In genomic region chr3:135513106-135514063, GRCh38 we compare ENCODE assay signal across 13 cellular contexts.
A peak's percentile ranks its signal among the peaks of the same experiment; 100 is the strongest.
DNase-seq lines count a peak whose midpoint lies in the region; ATAC-seq and TF ChIP-seq lines count a peak whose summit lies in the region.
"Had no signal": no experiment of that assay in that cellular context is flagged by ENCODE, and none has a peak within 500 bp of the region (broad histone marks: within the 10 kb centered on the region; RNA-seq: fewer than 3 reads in every experiment).

No MANE protein-coding gene starts in this region.

- WGBS in endodermal cell (ENCODE audit: insufficient coverage in 1 of 2, insufficient read length in 1 of 2), 2 experiments: 95 to 96% methylated on average over 3 to 5 of the region's 5 CpGs
- 74% methylated on average over 5 of the region's 5 CpGs for WGBS in smooth muscle cell (ENCODE audit: low lambda C conversion rate)

- H3K79me2 ChIP-seq in smooth muscle cell (ENCODE audit: low read depth): no peaks in the 10 kb centered on the region

- POLR2A ChIA-PET in activated CD8-positive, alpha-beta T cell treated with anti-CD3 and anti-CD28 coated beads for 36 hours (lab: Charles Lee): no interaction called here
- POLR2A ChIA-PET in activated CD8-positive, alpha-beta T cell treated with anti-CD3 and anti-CD28 coated beads, Interleukin-2, amount 10 ng/mL, durations not matched to agents 7 days and 5 days (lab: Charles Lee): no interaction called here

- H3K4me1 Mint-ChIP-seq in activated CD8-positive, alpha-beta T cell treated with anti-CD3 and anti-CD28 coated beads for 36 hours (ENCODE audit: low read depth): no peaks in the 10 kb centered on the region
- no peaks in the 10 kb centered on the region for H3K4me1 Mint-ChIP-seq in activated CD8-positive, alpha-beta T cell treated with anti-CD3 and anti-CD28 coated beads, Interleukin-2, amount 10 ng/mL, durations not matched to agents 7 days and 5 days (ENCODE audit: low read depth)
- peaks cover 9% of the 10 kb centered on the region for H3K4me1 Mint-ChIP-seq in endodermal cell
- H3K4me1 Mint-ChIP-seq: CD4-positive, CD25-positive, alpha-beta regulatory T cell had no signal

- H2AFZ ChIP-seq in smooth muscle cell (ENCODE audit: low read depth): peak overlapping the region; percentile 87

- peak overlapping the region; percentile 75 for H3K4me2 ChIP-seq in smooth muscle cell

- no peaks in the 10 kb centered on the region for H3K27me3 Mint-ChIP-seq in activated CD8-positive, alpha-beta T cell treated with anti-CD3 and anti-CD28 coated beads for 36 hours
- no peaks in the 10 kb centered on the region for H3K27me3 Mint-ChIP-seq in activated CD8-positive, alpha-beta T cell treated with anti-CD3 and anti-CD28 coated beads, Interleukin-2, amount 10 ng/mL, durations not matched to agents 7 days and 5 days (ENCODE audit: low read depth)
- H3K27me3 Mint-ChIP-seq in endodermal cell (ENCODE audit: insufficient read depth): no peaks in the 10 kb centered on the region
- H3K27me3 Mint-ChIP-seq: CD4-positive, CD25-positive, alpha-beta regulatory T cell had no signal

- peak; percentile 8 for DNase-seq in activated CD8-positive, alpha-beta T cell treated with anti-CD3 and anti-CD28 coated beads for 36 hours
- no peak for DNase-seq in activated CD8-positive, alpha-beta T cell treated with anti-CD3 and anti-CD28 coated beads, Interleukin-2, amount 10 ng/mL, durations not matched to agents 7 days and 5 days
- DNase-seq in NCI-H460 (ENCODE audit: extremely low read depth, low read depth) (peak; percentile 84), endodermal cell (peak; percentile 71), smooth muscle cell (lab: John Stamatoyannopoulos, UW; ENCODE audit: unreplicated experiment) (peak; percentile 1), D341Med (ENCODE audit: low spot score) (no peak), NCI-H345 treated with DMSO at 0.1 percent for 48 hours (lab: John Stamatoyannopoulos, UW; ENCODE audit: unreplicated experiment) (no peak), HuH-7.5 (ENCODE audit: low spot score) (no peak)
- DNase-seq: cerebellar nuclear complex, left colon, NCI-H510A, small intestine had no signal

- H3K4me3 Mint-ChIP-seq in activated CD8-positive, alpha-beta T cell treated with anti-CD3 and anti-CD28 coated beads for 36 hours: no peak overlapping the region
- H3K4me3 Mint-ChIP-seq in activated CD8-positive, alpha-beta T cell treated with anti-CD3 and anti-CD28 coated beads, Interleukin-2, amount 10 ng/mL, durations not matched to agents 7 days and 5 days: no peak overlapping the region
- no peak overlapping the region for H3K4me3 Mint-ChIP-seq in endodermal cell

- TF ChIP-seq CTCF in activated CD8-positive, alpha-beta T cell treated with anti-CD3 and anti-CD28 coated beads for 36 hours (IDR thresholded peaks at IDR 0.05): no peak
- TF ChIP-seq CTCF in endodermal cell (conservative IDR thresholded peaks at IDR 0.05) (no peak), smooth muscle cell (IDR thresholded peaks at IDR 0.05; ENCODE audit: borderline replicate concordance, insufficient read depth, poor library complexity, severe bottlenecking) (no peak)

- H3K4me3 ChIP-seq in endodermal cell (ENCODE audit: low read length): no peak overlapping the region
- peak overlapping the region; percentile 28 for H3K4me3 ChIP-seq in smooth muscle cell

- ATAC-seq in activated CD8-positive, alpha-beta T cell treated with anti-CD3 and anti-CD28 coated beads for 36 hours: peak; percentile 45
- no peak for ATAC-seq in activated CD8-positive, alpha-beta T cell treated with anti-CD3 and anti-CD28 coated beads, Interleukin-2, amount 10 ng/mL, durations not matched to agents 7 days and 5 days
- ATAC-seq: left colon had no signal

- H3K27ac ChIP-seq in endodermal cell (ENCODE audit: low read depth, low read length): no peak overlapping the region
- H3K27ac ChIP-seq in smooth muscle cell (ENCODE audit: low read depth): peak overlapping the region; percentile 98

- H4K20me1 ChIP-seq in smooth muscle cell (ENCODE audit: low read depth): no peaks in the 10 kb centered on the region

- H3K9me3 ChIP-seq in endodermal cell (ENCODE audit: control insufficient read depth, low read length): no peaks in the 10 kb centered on the region
- no peaks in the 10 kb centered on the region for H3K9me3 ChIP-seq in smooth muscle cell (replicated peaks; ENCODE audit: low read depth)

- H3K27ac Mint-ChIP-seq in activated CD8-positive, alpha-beta T cell treated with anti-CD3 and anti-CD28 coated beads for 36 hours: no peak overlapping the region
- no peak overlapping the region for H3K27ac Mint-ChIP-seq in activated CD8-positive, alpha-beta T cell treated with anti-CD3 and anti-CD28 coated beads, Interleukin-2, amount 10 ng/mL, durations not matched to agents 7 days and 5 days
- H3K27ac Mint-ChIP-seq in endodermal cell: peak overlapping the region; percentile 85
- H3K27ac Mint-ChIP-seq: CD4-positive, CD25-positive, alpha-beta regulatory T cell had no signal

- CTCF ChIA-PET in activated CD8-positive, alpha-beta T cell treated with anti-CD3 and anti-CD28 coated beads for 36 hours (lab: Charles Lee): interaction anchor here (0.6 kb wide), 1 partner anchor 877 kb away, joined by 3 read pairs; no protein-coding TSS in a partner anchor
- CTCF ChIA-PET in activated CD8-positive, alpha-beta T cell treated with anti-CD3 and anti-CD28 coated beads, Interleukin-2, amount 10 ng/mL, durations not matched to agents 7 days and 5 days (lab: Charles Lee): no interaction called here

- H3K36me3 ChIP-seq in endodermal cell (ENCODE audit: control insufficient read depth, insufficient read depth, low read length) (no peaks in the 10 kb centered on the region), smooth muscle cell (ENCODE audit: low read depth) (no peaks in the 10 kb centered on the region)

- H3K9me3 Mint-ChIP-seq in activated CD8-positive, alpha-beta T cell treated with anti-CD3 and anti-CD28 coated beads for 36 hours: peaks cover 7% of the 10 kb centered on the region
- peaks cover 9% of the 10 kb centered on the region for H3K9me3 Mint-ChIP-seq in activated CD8-positive, alpha-beta T cell treated with anti-CD3 and anti-CD28 coated beads, Interleukin-2, amount 10 ng/mL, durations not matched to agents 7 days and 5 days (ENCODE audit: insufficient read depth)
- peaks cover 17% of the 10 kb centered on the region for H3K9me3 Mint-ChIP-seq in endodermal cell

- H3K36me3 Mint-ChIP-seq in activated CD8-positive, alpha-beta T cell treated with anti-CD3 and anti-CD28 coated beads for 36 hours (ENCODE audit: low read depth): no peaks in the 10 kb centered on the region
- H3K36me3 Mint-ChIP-seq in activated CD8-positive, alpha-beta T cell treated with anti-CD3 and anti-CD28 coated beads, Interleukin-2, amount 10 ng/mL, durations not matched to agents 7 days and 5 days (ENCODE audit: low read depth): no peaks in the 10 kb centered on the region
- H3K36me3 Mint-ChIP-seq in endodermal cell (ENCODE audit: low read depth): no peaks in the 10 kb centered on the region
- H3K36me3 Mint-ChIP-seq: CD4-positive, CD25-positive, alpha-beta regulatory T cell had no signal

- H3K9ac ChIP-seq in endodermal cell (ENCODE audit: extremely low read depth, low read length, poor library complexity, severe bottlenecking) (no peak overlapping the region), smooth muscle cell (ENCODE audit: low read depth) (peak overlapping the region; percentile 77)

- H3F3A ChIP-seq in smooth muscle cell (ENCODE audit: low read depth): no peaks in the 10 kb centered on the region

- no peaks in the 10 kb centered on the region for H3K27me3 ChIP-seq in endodermal cell (ENCODE audit: control insufficient read depth, insufficient read depth, low read length, poor library complexity, severe bottlenecking)
- no peaks in the 10 kb centered on the region for H3K27me3 ChIP-seq in smooth muscle cell (ENCODE audit: low read depth)

- no peaks in the 10 kb centered on the region for H3K4me1 ChIP-seq in endodermal cell (ENCODE audit: control insufficient read depth, insufficient read depth, low read length)
- H3K4me1 ChIP-seq in smooth muscle cell (ENCODE audit: low read depth): no peaks in the 10 kb centered on the region

- intact Hi-C loops in activated CD8-positive, alpha-beta T cell treated with anti-CD3 and anti-CD28 coated beads for 36 hours (cut with micrococcal nuclease): no loop called here

Comparison
In these comparisons a context has a peak if more than half of its experiments do, and no peak if none do; other contexts are left out.
1. DNase-seq: peak in activated CD8-positive, alpha-beta T cell treated with anti-CD3 and anti-CD28 coated beads for 36 hours (single experiment), NCI-H460 (single experiment), endodermal cell (single experiment) and smooth muscle cell (single experiment); none in activated CD8-positive, alpha-beta T cell treated with anti-CD3 and anti-CD28 coated beads, Interleukin-2, amount 10 ng/mL, durations not matched to agents 7 days and 5 days (single experiment), D341Med (single experiment), NCI-H345 treated with DMSO at 0.1 percent for 48 hours (single experiment) and HuH-7.5 (single experiment).